Comparison of ENCODE assay signal across 9 cellular contexts in genomic region chr4:56531149-56531770, GRCh38. TPM values are rescaled to one million over a fixed set of nuclear protein-coding genes. Genes with fewer than 3 reads are reported as not detected.
DNase-seq lines count a peak whose midpoint lies in the region; ATAC-seq and TF ChIP-seq lines count a peak whose summit lies in the region.
"Had no signal": no experiment of that assay in that cellular context is flagged by ENCODE, and none has a peak within 500 bp of the region (broad histone marks: within the 10 kb centered on the region; RNA-seq: fewer than 3 reads in every experiment).

No MANE protein-coding gene starts in this region.

- no peak overlapping the region for H4K5ac ChIP-seq in mesendoderm (ENCODE audit: low read length)

- H3K4ac ChIP-seq in mesendoderm (ENCODE audit: low read depth, low read length): no peak overlapping the region

- H3K27me3 ChIP-seq in cardiac muscle cell (no peaks in the 10 kb centered on the region), right cardiac atrium (ENCODE audit: control insufficient read depth, insufficient read depth) (no peaks in the 10 kb centered on the region), mesendoderm (ENCODE audit: insufficient read depth, low read length, poor library complexity) (peaks cover 20% of the 10 kb centered on the region), uterus (no peaks in the 10 kb centered on the region)

- ATAC-seq in right cardiac atrium (no peak), HG02973 (IDR thresholded peaks at IDR 0.05; ENCODE audit: unreplicated experiment) (no peak)

- no peak for TF ChIP-seq POLR2A in uterus (IDR thresholded peaks at IDR 0.05)

- peak overlapping the region; percentile 46 for H3K4me3 ChIP-seq in cardiac muscle cell
- H3K4me3 ChIP-seq in right cardiac atrium (ENCODE audit: low read length): no peak overlapping the region
- peak overlapping the region; percentile 55 to 61 for H3K4me3 ChIP-seq in cardiac fibroblast (replicated peaks in 1 of 2; ENCODE audit: low read depth in 2 of 2, low read length in 2 of 2)
- no peak overlapping the region for H3K4me3 ChIP-seq in mesendoderm (ENCODE audit: low read length)
- peak overlapping the region; percentile 38 to 50 for H3K4me3 ChIP-seq in uterus

- no peaks in the 10 kb centered on the region for H3K79me2 ChIP-seq in mesendoderm (ENCODE audit: control insufficient read depth, insufficient read depth, low read length)

- H3K79me1 ChIP-seq in mesendoderm (ENCODE audit: low read length): no peaks in the 10 kb centered on the region

- no peak overlapping the region for H2BK120ac ChIP-seq in mesendoderm (ENCODE audit: low read depth, low read length)

- peak overlapping the region; percentile 68 for H3K56ac ChIP-seq in mesendoderm (ENCODE audit: low read length)

- H3K9ac ChIP-seq in mesendoderm (ENCODE audit: low read length): peak overlapping the region; percentile 45

- H2BK5ac ChIP-seq in mesendoderm (ENCODE audit: low read length): no peak overlapping the region

- H3K23ac ChIP-seq in mesendoderm (ENCODE audit: low read length): no peak overlapping the region

- H3K4me1 ChIP-seq in cardiac muscle cell (ENCODE audit: low read depth) (peaks cover 7% of the 10 kb centered on the region), right cardiac atrium (ENCODE audit: control insufficient read depth, insufficient read depth, low read length) (no peaks in the 10 kb centered on the region), mesendoderm (ENCODE audit: control insufficient read depth, low read depth, low read length) (no peaks in the 10 kb centered on the region), uterus (no peaks in the 10 kb centered on the region)

- DNase-seq in cardiac muscle cell (ENCODE audit: low read depth in 1 of 2, low spot score in 1 of 2) (peak in 1 of 2 donors; percentile 11), right cardiac atrium (no peak), cardiac fibroblast (ENCODE audit: low read depth in 2 of 2) (no peak), mesendoderm (no peak), uterus (no peak), HPDE6-E6E7 (ENCODE audit: extremely low spot score) (no peak), OCI-M2 (lab: John Stamatoyannopoulos, UW; ENCODE audit: unreplicated experiment) (no peak)

- no peak overlapping the region for H2BK15ac ChIP-seq in mesendoderm (replicated peaks; ENCODE audit: low read depth)

- H3K36me3 ChIP-seq in cardiac muscle cell: no peaks in the 10 kb centered on the region
- H3K36me3 ChIP-seq in mesendoderm (ENCODE audit: control insufficient read depth, insufficient read depth, low read length): no peaks in the 10 kb centered on the region
- no peaks in the 10 kb centered on the region for H3K36me3 ChIP-seq in uterus

- H3K4me2 ChIP-seq in mesendoderm (ENCODE audit: low read length): peak overlapping the region; percentile 49

- WGBS in right cardiac atrium: 32% methylated on average over 11 of the region's 11 CpGs
- WGBS in mesendoderm (ENCODE audit: extremely low coverage, insufficient coverage, low lambda C conversion rate): no CpG with 5 or more reads among the region's 11 CpGs

- H3K9me3 ChIP-seq in cardiac muscle cell (ENCODE audit: low read depth) (no peaks in the 10 kb centered on the region), right cardiac atrium (ENCODE audit: control insufficient read depth, low read length) (no peaks in the 10 kb centered on the region), uterus (no peaks in the 10 kb centered on the region)

- no peak for TF ChIP-seq CTCF in cardiac muscle cell (IDR thresholded peaks at IDR 0.05; ENCODE audit: low read depth, low read length)
- TF ChIP-seq CTCF in cardiac fibroblast (IDR thresholded peaks at IDR 0.05; ENCODE audit: low read depth, low read length): no peak
- TF ChIP-seq CTCF in uterus (IDR thresholded peaks at IDR 0.05): no peak

- H3K18ac ChIP-seq in mesendoderm (ENCODE audit: low read length): no peak overlapping the region

- no peak overlapping the region for H2AK5ac ChIP-seq in mesendoderm (ENCODE audit: low read length)

- intact Hi-C loops in right cardiac atrium (cut with DNase I) (no loop called here), uterus (cut with DNase I; ENCODE audit: low total_unique reads) (no loop called here)

- H4K8ac ChIP-seq in mesendoderm (ENCODE audit: low read depth, low read length): no peak overlapping the region

- H3K27ac ChIP-seq in cardiac muscle cell (no peak overlapping the region), right cardiac atrium (ENCODE audit: low read length) (no peak overlapping the region), mesendoderm (ENCODE audit: low read depth, low read length) (no peak overlapping the region), uterus (peak overlapping the region in 1 of 2 donors; percentile 35)

RNA-seq across cellular contexts. Expression of gene ARL9, which starts 25.7 kb away (rescaled TPM):
- 0.04 and 0.06 TPM in 2 replicates for total RNA-seq in cardiac muscle cell
- 0.06 and 0.98 TPM in 2 replicates for polyA plus RNA-seq in cardiac muscle cell
- not detected for total RNA-seq in right cardiac atrium
- 0.05 TPM for polyA plus RNA-seq in right cardiac atrium
- polyA plus RNA-seq in mesendoderm (2013, experiment 1 of 2): 0.42 TPM
- 0.49 TPM for polyA plus RNA-seq in mesendoderm (2013, experiment 2 of 2)
- total RNA-seq in uterus: 1 to 10 TPM in 1 of 4 donors, under 1 TPM in 1, not detected in 2; 0.14 to 1.7 TPM
- total RNA-seq: mesenteric fat pad had no signal

Comparison
In these comparisons a context has a peak if more than half of its experiments do, and no peak if none do; other contexts are left out.
1. H3K4me3 ChIP-seq: peak in cardiac muscle cell (single experiment), cardiac fibroblast (2 of 2) and uterus (2 of 2); none in right cardiac atrium (single experiment) and mesendoderm (single experiment).